In the genomic region with DNA sequence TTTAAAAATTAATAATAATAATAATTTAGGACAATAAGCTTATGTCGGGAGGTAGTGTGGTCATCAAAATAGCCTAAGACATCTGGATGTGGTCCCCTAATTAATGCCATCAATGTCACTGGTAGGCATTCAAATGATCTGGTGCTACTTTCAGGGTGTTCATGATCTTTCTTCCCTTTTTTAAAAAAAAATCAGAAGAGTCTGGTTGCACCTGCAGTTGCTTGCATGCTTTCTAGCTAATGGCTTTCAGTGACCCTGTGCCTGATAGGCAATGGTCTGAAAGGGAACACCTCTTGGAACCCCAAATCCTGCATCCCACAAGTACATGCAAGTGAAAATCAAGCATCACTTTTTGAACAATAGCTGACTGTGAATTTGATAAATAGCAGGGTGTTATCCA, we compare ENCODE assay signal across 18 cellular contexts.
"Had no signal": no experiment of that assay in that cellular context is flagged by ENCODE, and none has a peak within 500 bp of the region (broad histone marks: within the 10 kb centered on the region; RNA-seq: fewer than 3 reads in every experiment).

No MANE protein-coding gene starts in this region.

- DNase-seq: KBM-7, MG63, NCI-H1105, NCI-H1436 treated with DMSO at 0.1 percent for 48 hours, NCI-H1694 treated with DMSO at 0.1 percent for 48 hours, NCI-H1930, NCI-H2081, NCI-H2107, NCI-H524, NCI-H526 treated with DMSO at 0.1 percent for 48 hours, NCI-H748 treated with DMSO at 0.1 percent for 48 hours, OCI-M1, PC-9, Peyer's patch, SHP77 treated with DMSO at 0.1 percent for 48 hours, SJCRH30 had no signal

- H3K4me3 ChIP-seq: MG63, PC-9, Peyer's patch, SJCRH30 had no signal

- H3K27ac ChIP-seq: PC-9, Peyer's patch, SJCRH30 had no signal

- H3K9me3 ChIP-seq: MG63, Peyer's patch, SJCRH30 had no signal

- H3K4me2 ChIP-seq: PC-9 had no signal

- H2AFZ ChIP-seq: PC-9 had no signal

- H3K36me3 ChIP-seq: MG63, Peyer's patch, SJCRH30 had no signal

- ATAC-seq: Right ventricle myocardium inferior, SK-N-SH treated with all-trans-retinoic acid at 6 μM for 48 hours had no signal

- H3K4me1 ChIP-seq: SJCRH30 had no signal

- H3K27me3 ChIP-seq: Peyer's patch, SJCRH30 had no signal
